9 cellular contexts compared by ENCODE assay signal in the genomic region with DNA sequence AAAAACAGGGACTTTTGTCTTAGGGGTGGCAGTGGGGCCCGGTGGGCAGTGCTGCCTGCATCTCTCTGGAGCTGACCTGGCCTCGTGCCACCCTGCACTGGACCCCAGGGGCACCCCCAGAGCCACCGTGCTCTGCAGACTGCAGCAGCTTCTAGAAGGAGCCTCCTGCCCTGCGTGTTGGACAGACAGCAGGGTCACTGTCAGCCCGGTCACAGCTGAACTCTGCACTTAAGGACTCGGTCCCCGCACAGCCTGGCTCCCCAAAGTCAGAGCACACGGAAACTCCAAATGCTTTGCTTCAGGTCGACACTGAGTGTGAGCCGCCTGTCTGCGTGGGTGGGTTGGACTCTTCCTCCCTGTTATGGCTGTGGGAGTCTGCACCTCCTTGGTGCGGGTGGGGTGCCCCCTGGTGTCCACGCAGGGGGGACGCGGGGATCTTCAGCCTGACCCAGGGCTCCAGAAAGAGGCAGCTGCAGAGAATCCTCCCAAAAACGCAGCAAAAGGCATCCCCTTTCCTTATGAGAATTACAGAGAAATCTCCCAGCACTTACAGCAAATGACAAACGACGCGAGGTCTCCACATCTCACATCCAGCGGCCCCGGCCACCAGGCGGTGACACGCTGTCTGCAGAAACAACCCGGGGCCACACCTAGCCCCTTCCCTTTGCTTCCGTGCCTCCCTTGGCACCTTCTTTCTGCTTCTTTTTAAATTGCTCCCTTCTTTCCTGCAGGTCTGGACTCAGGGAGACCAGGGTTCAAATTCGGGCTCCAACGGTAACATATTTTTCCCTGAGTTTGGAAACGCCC. TPM values are rescaled to one million over a fixed set of nuclear protein-coding genes. Genes with fewer than 3 reads are reported as not detected.
DNase-seq lines count a peak whose midpoint lies in the region; ATAC-seq and TF ChIP-seq lines count a peak whose summit lies in the region.
"Had no signal": no experiment of that assay in that cellular context is flagged by ENCODE, and none has a peak within 500 bp of the region (broad histone marks: within the 10 kb centered on the region; RNA-seq: fewer than 3 reads in every experiment).

No MANE protein-coding gene starts in this region.

- H3K18ac ChIP-seq in neuronal stem cell (ENCODE audit: low read length): peak overlapping the region; percentile 76

- H3K79me1 ChIP-seq in neuronal stem cell (ENCODE audit: low read depth, low read length): no peaks in the 10 kb centered on the region

- no TSS peak for BruUV-seq in PC-3 (replicated peaks; lab: Mats Ljungman, UMichigan)

- H3K9ac ChIP-seq in PC-3 (ENCODE audit: low read length): no peak overlapping the region
- no peak overlapping the region for H3K9ac ChIP-seq in neuronal stem cell (ENCODE audit: low read depth, low read length, poor library complexity)

- H3K4me1 ChIP-seq in PC-3 (ENCODE audit: insufficient read depth, low read length) (no peaks in the 10 kb centered on the region), esophagus squamous epithelium (peaks cover 0 to 8% (median 0%) of the 10 kb centered on the region in 3 donors), neuronal stem cell (ENCODE audit: control insufficient read depth in 2 of 2, insufficient read depth in 1 of 2, low read depth in 1 of 2, low read length in 2 of 2) (peaks cover 0 to 4% of the 10 kb centered on the region in 2 donors)

- H3F3A ChIP-seq in PC-3 (ENCODE audit: low read length, unreplicated experiment): no peaks in the 10 kb centered on the region

- H4K8ac ChIP-seq in neuronal stem cell (ENCODE audit: low read depth, low read length): no peak overlapping the region

- no peak overlapping the region for H3K4ac ChIP-seq in neuronal stem cell (ENCODE audit: low read length)

- H3K27me3 ChIP-seq in PC-3 (ENCODE audit: low read length): no peaks in the 10 kb centered on the region
- H3K27me3 ChIP-seq in esophagus squamous epithelium: peaks cover 0 to 20% (median 0%) of the 10 kb centered on the region in 4 donors
- no peaks in the 10 kb centered on the region for H3K27me3 ChIP-seq in neuronal stem cell (ENCODE audit: control insufficient read depth in 3 of 3, insufficient read depth in 3 of 3, low read depth in 1 of 3, low read length in 3 of 3)

- H3K4me3 ChIP-seq in PC-3 (ENCODE audit: low read length) (no peak overlapping the region), esophagus squamous epithelium (no peak overlapping the region), neuronal stem cell (ENCODE audit: low read length in 2 of 2) (no peak overlapping the region)

- TF ChIP-seq CTCF in PC-3 (conservative IDR thresholded peaks at IDR 0.05; ENCODE audit: low read depth, low read length) (peak; percentile 51), esophagus squamous epithelium (IDR thresholded peaks at IDR 0.05) (peak in 5 of 6 experiments; percentile 59 to 90 (median 79))

- no peak overlapping the region for H2AFZ ChIP-seq in PC-3 (ENCODE audit: low read length)
- H2AFZ ChIP-seq in neuronal stem cell (ENCODE audit: low read length): peak overlapping the region; percentile 91

- no peak overlapping the region for H2BK15ac ChIP-seq in neuronal stem cell (ENCODE audit: low read length)

- H3K4me2 ChIP-seq in PC-3 (ENCODE audit: low read length): no peak overlapping the region
- H3K4me2 ChIP-seq in neuronal stem cell (ENCODE audit: insufficient read depth, low read length, poor library complexity, severe bottlenecking): no peak overlapping the region

- peak overlapping the region; percentile 68 for H3K23ac ChIP-seq in neuronal stem cell (ENCODE audit: low read depth, low read length, poor library complexity)

- no peaks in the 10 kb centered on the region for H3K36me3 ChIP-seq in PC-3 (ENCODE audit: low read depth, low read length)
- no peaks in the 10 kb centered on the region for H3K36me3 ChIP-seq in esophagus squamous epithelium
- H3K36me3 ChIP-seq in neuronal stem cell (replicated peaks in 1 of 2; ENCODE audit: control insufficient read depth in 2 of 2, insufficient read depth in 2 of 2, low read length in 2 of 2): no peaks in the 10 kb centered on the region

- H3K9me3 ChIP-seq in PC-3 (ENCODE audit: low read length): no peaks in the 10 kb centered on the region
- H3K9me3 ChIP-seq in esophagus squamous epithelium: no peaks in the 10 kb centered on the region
- peaks cover 1 to 3% of the 10 kb centered on the region in 2 donors for H3K9me3 ChIP-seq in neuronal stem cell (replicated peaks in 1 of 2; ENCODE audit: control insufficient read depth in 2 of 2, insufficient read depth in 1 of 2, low read depth in 1 of 2, low read length in 2 of 2)

- intact Hi-C loops in PC-3 (cut with micrococcal nuclease): no loop called here
- intact Hi-C loops in esophagus squamous epithelium (cut with DNase I): no loop called here

- no peaks in the 10 kb centered on the region for H3K79me2 ChIP-seq in PC-3 (ENCODE audit: low read length)

- TF ChIP-seq POLR2A in esophagus squamous epithelium (IDR thresholded peaks at IDR 0.05): no peak

- POLR2A ChIA-PET in PC-3 (lab: Charles Lee; ENCODE audit: unreplicated experiment): no interaction called here

- H3K9me2 ChIP-seq in PC-3 (replicated peaks; ENCODE audit: low read length): no peaks in the 10 kb centered on the region

- H2BK5ac ChIP-seq in neuronal stem cell (ENCODE audit: low read length): no peak overlapping the region

- H2BK120ac ChIP-seq in neuronal stem cell (ENCODE audit: low read depth, low read length): no peak overlapping the region

- ATAC-seq in PC-3 (no peak), GM21390 (IDR thresholded peaks at IDR 0.05; ENCODE audit: unreplicated experiment) (no peak), GM21786 (IDR thresholded peaks at IDR 0.05; ENCODE audit: unreplicated experiment) (no peak)
- ATAC-seq: naive thymus-derived CD4-positive, alpha-beta T cell had no signal

- 49 to 54% methylated on average over 15 to 17 of the region's 28 CpGs for WGBS in esophagus squamous epithelium, 2 donors
- WGBS in neuronal stem cell (ENCODE audit: extremely low coverage in 2 of 2, insufficient read length in 2 of 2, insufficient replicate concordance in 1 of 2), 2 donors: no CpG with 5 or more reads among the region's 28 CpGs

- no peak overlapping the region for H3K14ac ChIP-seq in neuronal stem cell (ENCODE audit: low read length)

- H4K20me1 ChIP-seq in PC-3 (ENCODE audit: low read length): no peaks in the 10 kb centered on the region

- H2BK12ac ChIP-seq in neuronal stem cell (ENCODE audit: low read length): peak overlapping the region; percentile 27

- DNase-seq in activated CD4-positive, alpha-beta T cell treated with anti-CD3 and anti-CD28 coated beads for 48 hours: peak; percentile 51
- no peak for DNase-seq in activated CD4-positive, alpha-beta T cell treated with anti-CD3 and anti-CD28 coated beads, Interleukin-2, amount 50 U/mL, for 4 hours
- DNase-seq in PC-3: no peak
- no peak for DNase-seq in esophagus squamous epithelium (lab: John Stamatoyannopoulos, UW)
- peak; percentile 29 for DNase-seq in neuronal stem cell (ENCODE audit: low spot score)
- no peak for DNase-seq in GM19240 (ENCODE audit: insufficient read length, low spot score)

- peak overlapping the region; percentile 60 for H2AK5ac ChIP-seq in neuronal stem cell (ENCODE audit: low read depth, low read length)

- no peak overlapping the region for H3K27ac ChIP-seq in PC-3 (ENCODE audit: low read length)
- H3K27ac ChIP-seq in esophagus squamous epithelium: no peak overlapping the region
- no peak overlapping the region for H3K27ac ChIP-seq in neuronal stem cell (replicated peaks; ENCODE audit: low read length)

- CTCF ChIA-PET in PC-3 (lab: Charles Lee): no interaction called here

- no peak overlapping the region for H4K91ac ChIP-seq in neuronal stem cell (ENCODE audit: low read depth, low read length, poor library complexity)

RNA-seq across cellular contexts. Expression of a gene that starts 36.3 kb away (rescaled TPM):
- total RNA-seq in PC-3 (2014; rRNA removed) (not detected in 2 replicates), esophagus squamous epithelium (1 to 10 TPM in 3 of 4 donors, under 1 TPM in 1; 0.57 to 2.8 (median 1.9) TPM)
- polyA plus RNA-seq in neuronal stem cell (2013, experiment 1 of 2): 0.46 TPM
- polyA plus RNA-seq in neuronal stem cell (2013, experiment 2 of 2): 0.51 TPM
- polyA plus RNA-seq: naive thymus-derived CD4-positive, alpha-beta T cell had no signal

Comparison
In these comparisons a context has a peak if more than half of its experiments do, and no peak if none do; other contexts are left out.
1. DNase-seq: peak in activated CD4-positive, alpha-beta T cell treated with anti-CD3 and anti-CD28 coated beads for 48 hours (single experiment) and neuronal stem cell (single experiment); none in activated CD4-positive, alpha-beta T cell treated with anti-CD3 and anti-CD28 coated beads, Interleukin-2, amount 50 U/mL, for 4 hours (0 of 2), PC-3 (single experiment), esophagus squamous epithelium (single experiment) and GM19240 (single experiment).